In the genomic region with DNA sequence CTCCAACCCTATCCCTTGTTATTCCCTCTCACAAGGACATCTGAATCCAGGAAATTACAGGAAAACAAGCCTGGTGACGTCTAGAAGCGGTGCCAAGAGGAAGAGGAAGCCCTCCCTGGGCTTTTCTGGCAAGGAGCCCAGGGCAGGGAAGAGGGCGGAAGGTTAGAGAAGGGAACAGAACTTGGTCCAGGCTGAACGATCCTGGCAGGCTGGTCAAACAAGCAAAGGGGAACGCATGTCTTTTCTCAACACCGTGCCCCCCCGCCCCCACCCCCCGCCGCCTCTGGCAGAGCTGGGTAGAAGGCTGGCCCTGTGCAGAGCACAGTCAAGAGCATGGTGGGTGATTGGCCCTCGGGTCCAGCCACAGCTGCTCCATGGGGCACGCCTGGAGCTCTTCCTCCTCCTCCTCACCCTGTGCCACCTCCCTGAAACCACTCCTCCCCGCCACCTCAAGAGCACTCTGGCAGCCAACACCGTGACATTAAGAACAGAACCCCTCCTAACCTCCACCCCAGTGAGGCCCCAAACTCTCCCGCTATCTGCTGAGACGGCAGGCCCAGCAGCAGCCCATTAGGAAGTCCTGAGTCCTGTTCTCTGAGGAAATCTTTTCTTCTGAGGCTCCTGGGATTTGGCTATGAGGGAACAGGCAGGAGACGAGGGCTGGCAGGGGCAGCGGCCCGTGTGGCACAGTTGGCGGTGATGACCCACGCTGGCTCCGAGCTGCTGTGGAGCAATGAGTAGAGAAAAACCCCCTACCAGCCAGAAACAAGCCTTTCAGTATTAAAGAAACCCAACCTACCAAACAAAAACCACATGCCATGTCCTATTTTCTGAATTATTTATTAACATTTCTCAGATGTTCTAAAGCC, we compare ENCODE assay signal across 9 cellular contexts. TPM values are rescaled to one million over a fixed set of nuclear protein-coding genes. Genes with fewer than 3 reads are reported as not detected.
DNase-seq lines count a peak whose midpoint lies in the region; ATAC-seq and TF ChIP-seq lines count a peak whose summit lies in the region.
"Had no signal": no experiment of that assay in that cellular context is flagged by ENCODE, and none has a peak within 500 bp of the region (broad histone marks: within the 10 kb centered on the region; RNA-seq: fewer than 3 reads in every experiment).

No MANE protein-coding gene starts in this region.

- H3K27ac Mint-ChIP-seq in activated CD8-positive, alpha-beta T cell treated with anti-CD3 and anti-CD28 coated beads, Interleukin-2, amount 10 ng/mL, durations not matched to agents 7 days and 5 days = peak overlapping the region; percentile 55
- no peak overlapping the region for H3K27ac Mint-ChIP-seq in activated CD8-positive, alpha-beta T cell treated with anti-CD3 and anti-CD28 coated beads for 36 hours
- H3K27ac Mint-ChIP-seq: activated naive CD8-positive, alpha-beta T cell treated with anti-CD3 and anti-CD28 coated beads, Interleukin-2, amount 10 ng/mL, durations not matched to agents 7 days and 5 days had no signal

- H3K36me3 Mint-ChIP-seq in activated CD8-positive, alpha-beta T cell treated with anti-CD3 and anti-CD28 coated beads, Interleukin-2, amount 10 ng/mL, durations not matched to agents 7 days and 5 days (ENCODE audit: low read depth) = no peaks in the 10 kb centered on the region
- no peaks in the 10 kb centered on the region for H3K36me3 Mint-ChIP-seq in activated CD8-positive, alpha-beta T cell treated with anti-CD3 and anti-CD28 coated beads for 36 hours (ENCODE audit: low read depth)
- H3K36me3 Mint-ChIP-seq: activated naive CD8-positive, alpha-beta T cell treated with anti-CD3 and anti-CD28 coated beads, Interleukin-2, amount 10 ng/mL, durations not matched to agents 7 days and 5 days had no signal

- CTCF ChIA-PET in activated CD8-positive, alpha-beta T cell treated with anti-CD3 and anti-CD28 coated beads, Interleukin-2, amount 10 ng/mL, durations not matched to agents 7 days and 5 days (lab: Charles Lee) = interaction anchor here (0.9 to 4.0 kb wide), 11 partner anchors 14 to 261 kb away, joined by 3 to 24 read pairs (median 6); a partner anchor contains a TSS
- CTCF ChIA-PET in activated CD8-positive, alpha-beta T cell treated with anti-CD3 and anti-CD28 coated beads for 36 hours (lab: Charles Lee) = interaction anchor here (1.2 to 2.5 kb wide), 8 partner anchors 11 to 153 kb away, joined by 3 to 11 read pairs (median 7); a partner anchor contains a TSS

- H3K9me3 ChIP-seq in ascending aorta (no peaks in the 10 kb centered on the region), right lobe of liver (no peaks in the 10 kb centered on the region), upper lobe of right lung (no peaks in the 10 kb centered on the region)

- TF ChIP-seq POLR2A in right lobe of liver (IDR thresholded peaks at IDR 0.05) = no peak

- H3K9me3 Mint-ChIP-seq in activated CD8-positive, alpha-beta T cell treated with anti-CD3 and anti-CD28 coated beads, Interleukin-2, amount 10 ng/mL, durations not matched to agents 7 days and 5 days (ENCODE audit: insufficient read depth) = no peaks in the 10 kb centered on the region
- H3K9me3 Mint-ChIP-seq in activated CD8-positive, alpha-beta T cell treated with anti-CD3 and anti-CD28 coated beads for 36 hours = no peaks in the 10 kb centered on the region
- H3K9me3 Mint-ChIP-seq: activated naive CD8-positive, alpha-beta T cell treated with anti-CD3 and anti-CD28 coated beads, Interleukin-2, amount 10 ng/mL, durations not matched to agents 7 days and 5 days had no signal

- DNase-seq in activated CD8-positive, alpha-beta T cell treated with anti-CD3 and anti-CD28 coated beads, Interleukin-2, amount 10 ng/mL, durations not matched to agents 7 days and 5 days = no peak
- no peak for DNase-seq in activated CD8-positive, alpha-beta T cell treated with anti-CD3 and anti-CD28 coated beads for 36 hours
- DNase-seq in ascending aorta (ENCODE audit: low spot score in 2 of 2) (peak in 1 of 2 donors; percentile 78), right lobe of liver (peak; percentile 88 to 92 (median 90)), upper lobe of right lung (peak; percentile 83)
- no peak for DNase-seq in stimulated activated CD4-positive, alpha-beta T cell treated with anti-CD3 and anti-CD28 coated beads, Interleukin-4, amount 100 ng/mL, for 4 hours
- DNase-seq: activated naive CD8-positive, alpha-beta T cell treated with anti-CD3 and anti-CD28 coated beads, Interleukin-2, amount 10 ng/mL, durations not matched to agents 7 days and 5 days had no signal

- no peak for ATAC-seq in activated CD8-positive, alpha-beta T cell treated with anti-CD3 and anti-CD28 coated beads, Interleukin-2, amount 10 ng/mL, durations not matched to agents 7 days and 5 days
- no peak for ATAC-seq in activated CD8-positive, alpha-beta T cell treated with anti-CD3 and anti-CD28 coated beads for 36 hours
- ATAC-seq in right lobe of liver (peak; percentile 54 to 80 (median 74)), upper lobe of right lung (peak; percentile 74), HG02763 (IDR thresholded peaks at IDR 0.05; ENCODE audit: unreplicated experiment) (no peak), HG02798 (IDR thresholded peaks at IDR 0.05; ENCODE audit: poor library complexity, unreplicated experiment) (no peak)

- intact Hi-C loops in activated CD8-positive, alpha-beta T cell treated with anti-CD3 and anti-CD28 coated beads for 36 hours (cut with micrococcal nuclease) = no loop called here
- intact Hi-C loops in ascending aorta (cut with DNase I) = no loop called here
- intact Hi-C loops in right lobe of liver (cut with DNase I) = loop anchor here (10.0 kb wide), 2 partner anchors 51 to 131 kb away; a partner anchor contains a TSS
- intact Hi-C loops in upper lobe of right lung (cut with DNase I) = loop anchor here (10.0 kb wide), 1 partner anchor 251 kb away; no protein-coding TSS in a partner anchor

- H3K4me3 Mint-ChIP-seq in activated CD8-positive, alpha-beta T cell treated with anti-CD3 and anti-CD28 coated beads, Interleukin-2, amount 10 ng/mL, durations not matched to agents 7 days and 5 days = no peak overlapping the region
- no peak overlapping the region for H3K4me3 Mint-ChIP-seq in activated CD8-positive, alpha-beta T cell treated with anti-CD3 and anti-CD28 coated beads for 36 hours
- H3K4me3 Mint-ChIP-seq: activated naive CD8-positive, alpha-beta T cell treated with anti-CD3 and anti-CD28 coated beads, Interleukin-2, amount 10 ng/mL, durations not matched to agents 7 days and 5 days had no signal

- H3K27me3 Mint-ChIP-seq in activated CD8-positive, alpha-beta T cell treated with anti-CD3 and anti-CD28 coated beads, Interleukin-2, amount 10 ng/mL, durations not matched to agents 7 days and 5 days (ENCODE audit: low read depth) = no peaks in the 10 kb centered on the region
- no peaks in the 10 kb centered on the region for H3K27me3 Mint-ChIP-seq in activated CD8-positive, alpha-beta T cell treated with anti-CD3 and anti-CD28 coated beads for 36 hours
- H3K27me3 Mint-ChIP-seq: activated naive CD8-positive, alpha-beta T cell treated with anti-CD3 and anti-CD28 coated beads, Interleukin-2, amount 10 ng/mL, durations not matched to agents 7 days and 5 days had no signal

- no peaks in the 10 kb centered on the region for H3K4me1 ChIP-seq in ascending aorta
- H3K4me1 ChIP-seq in right lobe of liver = peaks cover 0 to 64% (median 31%) of the 10 kb centered on the region in 4 donors
- H3K4me1 ChIP-seq in upper lobe of right lung = peaks cover 25% of the 10 kb centered on the region

- WGBS in right lobe of liver (ENCODE audit: insufficient coverage, low coverage, low lambda C conversion rate, missing lambda C conversion rate) = 14% methylated on average over 12 of the region's 21 CpGs

- H3K27ac ChIP-seq in ascending aorta (peak overlapping the region; percentile 31 to 82), right lobe of liver (peak overlapping the region; percentile 84 to 92 (median 86)), upper lobe of right lung (peak overlapping the region; percentile 92)

- H3K27me3 ChIP-seq in ascending aorta (no peaks in the 10 kb centered on the region), right lobe of liver (no peaks in the 10 kb centered on the region), upper lobe of right lung (no peaks in the 10 kb centered on the region)

- H3K4me3 ChIP-seq in ascending aorta (no peak overlapping the region), right lobe of liver (no peak overlapping the region), upper lobe of right lung (no peak overlapping the region)

- POLR2A ChIA-PET in activated CD8-positive, alpha-beta T cell treated with anti-CD3 and anti-CD28 coated beads, Interleukin-2, amount 10 ng/mL, durations not matched to agents 7 days and 5 days (lab: Charles Lee) = no interaction called here
- POLR2A ChIA-PET in activated CD8-positive, alpha-beta T cell treated with anti-CD3 and anti-CD28 coated beads for 36 hours (lab: Charles Lee) = no interaction called here

- H3K36me3 ChIP-seq in ascending aorta (peaks cover 0 to 2% of the 10 kb centered on the region in 2 donors), right lobe of liver (no peaks in the 10 kb centered on the region), upper lobe of right lung (no peaks in the 10 kb centered on the region)

- no peak for TF ChIP-seq CTCF in activated CD8-positive, alpha-beta T cell treated with anti-CD3 and anti-CD28 coated beads for 36 hours (IDR thresholded peaks at IDR 0.05)
- TF ChIP-seq CTCF in ascending aorta (IDR thresholded peaks at IDR 0.05) (no peak), right lobe of liver (IDR thresholded peaks at IDR 0.05) (no peak), upper lobe of right lung (IDR thresholded peaks at IDR 0.05) (no peak)

- no peaks in the 10 kb centered on the region for H3K4me1 Mint-ChIP-seq in activated CD8-positive, alpha-beta T cell treated with anti-CD3 and anti-CD28 coated beads, Interleukin-2, amount 10 ng/mL, durations not matched to agents 7 days and 5 days (ENCODE audit: low read depth)
- H3K4me1 Mint-ChIP-seq in activated CD8-positive, alpha-beta T cell treated with anti-CD3 and anti-CD28 coated beads for 36 hours (ENCODE audit: low read depth) = no peaks in the 10 kb centered on the region

RNA-seq across cellular contexts. Expression of a gene that starts 7.3 kb away (rescaled TPM):
- 1 to 10 TPM; 2.3 to 2.5 TPM for total RNA-seq in activated CD8-positive, alpha-beta T cell treated with anti-CD3 and anti-CD28 coated beads, Interleukin-2, amount 10 ng/mL, durations not matched to agents 7 days and 5 days
- total RNA-seq in activated CD8-positive, alpha-beta T cell treated with anti-CD3 and anti-CD28 coated beads for 36 hours = 1 to 10 TPM; 2.8 to 4.7 TPM
- total RNA-seq in ascending aorta (1.6 TPM), right lobe of liver (1 to 10 TPM; 1.4 to 4.3 (median 2.5) TPM), upper lobe of right lung (3.8 TPM)

RNA-seq across cellular contexts. Expression of a gene that starts 7.4 kb away (rescaled TPM):
- 1 to 10 TPM; 7.0 TPM for total RNA-seq in activated CD8-positive, alpha-beta T cell treated with anti-CD3 and anti-CD28 coated beads, Interleukin-2, amount 10 ng/mL, durations not matched to agents 7 days and 5 days
- 1 to 10 TPM; 8.4 to 8.9 TPM for total RNA-seq in activated CD8-positive, alpha-beta T cell treated with anti-CD3 and anti-CD28 coated beads for 36 hours
- total RNA-seq in ascending aorta = 42.5 TPM
- 1 to 10 TPM; 4.4 to 8.9 (median 7.3) TPM for total RNA-seq in right lobe of liver
- total RNA-seq in upper lobe of right lung = 14.5 TPM

RNA-seq across cellular contexts. Expression of a gene that starts 13.2 kb away (rescaled TPM):
- 10 to 100 TPM; 13.2 to 14.7 TPM for total RNA-seq in activated CD8-positive, alpha-beta T cell treated with anti-CD3 and anti-CD28 coated beads, Interleukin-2, amount 10 ng/mL, durations not matched to agents 7 days and 5 days
- 1 to 10 TPM; 6.3 to 7.2 TPM for total RNA-seq in activated CD8-positive, alpha-beta T cell treated with anti-CD3 and anti-CD28 coated beads for 36 hours
- total RNA-seq in ascending aorta = 8.4 TPM
- 1 to 10 TPM; 1.3 to 4.8 (median 2.6) TPM for total RNA-seq in right lobe of liver
- 4.7 TPM for total RNA-seq in upper lobe of right lung

RNA-seq across cellular contexts. Expression of a gene that starts 13.9 kb away (rescaled TPM):
- total RNA-seq in activated CD8-positive, alpha-beta T cell treated with anti-CD3 and anti-CD28 coated beads, Interleukin-2, amount 10 ng/mL, durations not matched to agents 7 days and 5 days = 10 to 100 TPM; 51.4 to 51.6 TPM
- total RNA-seq in activated CD8-positive, alpha-beta T cell treated with anti-CD3 and anti-CD28 coated beads for 36 hours = 10 to 100 TPM; 50.8 to 53.7 TPM
- total RNA-seq in ascending aorta (14.5 TPM), right lobe of liver (1 to 10 TPM; 4.0 to 8.2 (median 5.9) TPM), upper lobe of right lung (14.3 TPM)

RNA-seq across cellular contexts. Expression of a gene that starts 29.0 kb away (rescaled TPM):
- 100 to 1,000 TPM; 192 to 196 TPM for total RNA-seq in activated CD8-positive, alpha-beta T cell treated with anti-CD3 and anti-CD28 coated beads, Interleukin-2, amount 10 ng/mL, durations not matched to agents 7 days and 5 days
- 100 to 1,000 TPM; 151 to 155 TPM for total RNA-seq in activated CD8-positive, alpha-beta T cell treated with anti-CD3 and anti-CD28 coated beads for 36 hours
- 1.9 TPM for total RNA-seq in ascending aorta
- total RNA-seq in right lobe of liver = 1 to 10 TPM in 3 of 6 experiments, under 1 TPM in 3; 0.39 to 3.4 (median 0.88) TPM
- total RNA-seq in upper lobe of right lung = 6.3 TPM

Comparison
In these comparisons a context has a peak if more than half of its experiments do, and no peak if none do; other contexts are left out.
1. ATAC-seq: peak in right lobe of liver (4 of 4) and upper lobe of right lung (single experiment); none in activated CD8-positive, alpha-beta T cell treated with anti-CD3 and anti-CD28 coated beads, Interleukin-2, amount 10 ng/mL, durations not matched to agents 7 days and 5 days (single experiment), activated CD8-positive, alpha-beta T cell treated with anti-CD3 and anti-CD28 coated beads for 36 hours (single experiment), HG02763 (single experiment) and HG02798 (single experiment).
2. DNase-seq: peak in right lobe of liver (3 of 3) and upper lobe of right lung (single experiment); none in activated CD8-positive, alpha-beta T cell treated with anti-CD3 and anti-CD28 coated beads, Interleukin-2, amount 10 ng/mL, durations not matched to agents 7 days and 5 days (single experiment), activated CD8-positive, alpha-beta T cell treated with anti-CD3 and anti-CD28 coated beads for 36 hours (single experiment) and stimulated activated CD4-positive, alpha-beta T cell treated with anti-CD3 and anti-CD28 coated beads, Interleukin-4, amount 100 ng/mL, for 4 hours (0 of 2).
3. intact Hi-C loops: an anchor here in right lobe of liver (10.0 kb wide) and upper lobe of right lung (10.0 kb wide); none called in activated CD8-positive, alpha-beta T cell treated with anti-CD3 and anti-CD28 coated beads for 36 hours and ascending aorta.
4. Peak in every context shown above with its lines, with median percentiles within 50 percentile points of each other: H3K27ac ChIP-seq.